ENCODE assay signal across 8 cellular contexts in genomic region chr11:72643547-72643946, GRCh38. TPM values are rescaled to one million over a fixed set of nuclear protein-coding genes. Genes with fewer than 3 reads are reported as not detected.
DNase-seq lines count a peak whose midpoint lies in the region; ATAC-seq, FAIRE-seq and TF ChIP-seq lines count a peak whose summit lies in the region.

No MANE protein-coding gene starts in this region.

- H3K9me3 ChIP-seq in iPS-20b (ENCODE audit: insufficient read depth, low read depth, low read length) (no peaks in the 10 kb centered on the region), thyroid gland (no peaks in the 10 kb centered on the region)

- no peak overlapping the region for H3K27ac Mint-ChIP-seq in WTC11

- POLR2A ChIA-PET in WTC11 (lab: Charles Lee), result interaction anchor here (1.0 kb wide), 1 partner anchor 36 kb away, joined by 3 read pairs; no protein-coding TSS in a partner anchor

- ATAC-seq in WTC11 (no peak), GM21619 (IDR thresholded peaks at IDR 0.05; ENCODE audit: unreplicated experiment) (no peak)

- H3K4me3 ChIP-seq in iPS-20b (ENCODE audit: low read length), result peak overlapping the region; percentile 59; the same call in 1 of the 2 replicates
- no peak overlapping the region for H3K4me3 ChIP-seq in thyroid gland (replicated peaks in 1 of 3)

- CTCF ChIA-PET in WTC11 (lab: Charles Lee), result interaction anchor here (0.7 to 7.5 kb wide), 22 partner anchors 8 to 415 kb away, joined by 3 to 124 read pairs (median 6); partner anchors contain the start of gene PDE2A

- no peaks in the 10 kb centered on the region for H3K36me3 Mint-ChIP-seq in WTC11

- H3K4me1 ChIP-seq in iPS-20b (ENCODE audit: insufficient read depth, low read length) (no peaks in the 10 kb centered on the region), thyroid gland (peaks cover 11% of the 10 kb centered on the region in 2 donors)

- no peaks in the 10 kb centered on the region for H3K36me3 ChIP-seq in iPS-20b (ENCODE audit: insufficient read depth, low read depth, low read length)
- H3K36me3 ChIP-seq in thyroid gland, result no peaks in the 10 kb centered on the region

- peak overlapping the region; percentile 50 for H3K4me3 Mint-ChIP-seq in WTC11

- intact Hi-C loops in thyroid gland (cut with DNase I), result loop anchor here (10.0 kb wide), 1 partner anchor 169 kb away; no protein-coding TSS in a partner anchor

- WGBS in thyroid gland, 2 donors, result 84 to 90% methylated on average over 7 of the region's 7 CpGs

- peaks cover 26% of the 10 kb centered on the region for H3K27me3 Mint-ChIP-seq in WTC11 (ENCODE audit: low read depth)

- TF ChIP-seq CTCF in WTC11 (IDR thresholded peaks at IDR 0.05) (no peak), thyroid gland (IDR thresholded peaks at IDR 0.05) (no peak)

- H3K27ac ChIP-seq in iPS-20b (ENCODE audit: low read length), result no peak overlapping the region
- no peak overlapping the region for H3K27ac ChIP-seq in thyroid gland

- no peaks in the 10 kb centered on the region for H3K9me3 Mint-ChIP-seq in WTC11

- FAIRE-seq in H54 (lab: Jason Lieb, UNC), result peak; percentile 69

- H3K9ac ChIP-seq in iPS-20b (ENCODE audit: low read depth, low read length), result no peak overlapping the region

- TF ChIP-seq POLR2A in H54 (IDR thresholded peaks at IDR 0.05; ENCODE audit: low read depth, low read length) (no peak; the same call in 1 of the 2 replicates), thyroid gland (IDR thresholded peaks at IDR 0.05) (no peak)

- in situ Hi-C loops in ACHN (cut with HindIII; ENCODE audit: low pct_ligation_motif_present, low pct_unique_long_range_greater_than_20kb, low sequenced_read_pairs), result no loop called here

- no peaks in the 10 kb centered on the region for H3K4me1 Mint-ChIP-seq in WTC11

- H3K27me3 ChIP-seq in iPS-20b (ENCODE audit: insufficient read depth, low read length) (peaks cover 57% of the 10 kb centered on the region), thyroid gland (no peaks in the 10 kb centered on the region)

- peak; percentile 69 for DNase-seq in ACHN
- peak; percentile 98 for DNase-seq in H54 (ENCODE audit: insufficient read length, low spot score)
- DNase-seq in WTC11 (ENCODE audit: low spot score), result no peak
- DNase-seq in thyroid gland, result no peak
- no peak for DNase-seq in NCI-H1930 (lab: John Stamatoyannopoulos, UW)
- no peak for DNase-seq in NCI-H1694 treated with DMSO at 0.1 percent for 48 hours (lab: John Stamatoyannopoulos, UW)

TF ChIP-seq in WTC11, 78 proteins besides CTCF, POLR2A, EP300 and RAD21:
- TF ChIP-seq, protein P1, sequence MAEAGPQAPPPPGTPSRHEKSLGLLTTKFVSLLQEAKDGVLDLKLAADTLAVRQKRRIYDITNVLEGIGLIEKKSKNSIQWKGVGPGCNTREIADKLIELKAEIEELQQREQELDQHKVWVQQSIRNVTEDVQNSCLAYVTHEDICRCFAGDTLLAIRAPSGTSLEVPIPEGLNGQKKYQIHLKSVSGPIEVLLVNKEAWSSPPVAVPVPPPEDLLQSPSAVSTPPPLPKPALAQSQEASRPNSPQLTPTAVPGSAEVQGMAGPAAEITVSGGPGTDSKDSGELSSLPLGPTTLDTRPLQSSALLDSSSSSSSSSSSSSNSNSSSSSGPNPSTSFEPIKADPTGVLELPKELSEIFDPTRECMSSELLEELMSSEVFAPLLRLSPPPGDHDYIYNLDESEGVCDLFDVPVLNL (CRISPR knock-in tag; IDR thresholded peaks at IDR 0.05; ENCODE audit: borderline replicate concordance, low read depth), result no peak
- TF ChIP-seq, protein P2, sequence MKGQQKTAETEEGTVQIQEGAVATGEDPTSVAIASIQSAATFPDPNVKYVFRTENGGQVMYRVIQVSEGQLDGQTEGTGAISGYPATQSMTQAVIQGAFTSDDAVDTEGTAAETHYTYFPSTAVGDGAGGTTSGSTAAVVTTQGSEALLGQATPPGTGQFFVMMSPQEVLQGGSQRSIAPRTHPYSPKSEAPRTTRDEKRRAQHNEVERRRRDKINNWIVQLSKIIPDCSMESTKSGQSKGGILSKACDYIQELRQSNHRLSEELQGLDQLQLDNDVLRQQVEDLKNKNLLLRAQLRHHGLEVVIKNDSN (CRISPR knock-in tag; IDR thresholded peaks at IDR 0.05), result 0 out of 2 replicates have a peak, but pooled peaks have one; percentile 2
- 0 out of 2 replicates have a peak, but pooled peaks have one; percentile 27 for TF ChIP-seq GTF2I (CRISPR knock-in tag; conservative IDR thresholded peaks at IDR 0.05)

RNA-seq across cellular contexts. Expression of gene PDE2A, which starts 30.7 kb away (rescaled TPM):
- total RNA-seq in WTC11 (2021) (3.7 to 5.0 TPM (median 4.9 TPM) in 3 replicates), thyroid gland (10 to 100 TPM; 40.2 to 69.6 (median 50.4) TPM)

Comparison
In these comparisons a context has a peak if more than half of its experiments do, and no peak if none do; other contexts are left out.
1. DNase-seq: peak in ACHN (single experiment) and H54 (single experiment); none in WTC11 (single experiment), thyroid gland (0 of 2), NCI-H1930 (0 of 2) and NCI-H1694 treated with DMSO at 0.1 percent for 48 hours (single experiment).